9 cellular contexts compared by ENCODE assay signal in genomic region chr17:43694081-43694870, GRCh38. TPM values are rescaled to one million over a fixed set of nuclear protein-coding genes. Genes with fewer than 3 reads are reported as not detected.
DNase-seq lines count a peak whose midpoint lies in the region; ATAC-seq, FAIRE-seq and TF ChIP-seq lines count a peak whose summit lies in the region.
"Had no signal": no experiment of that assay in that cellular context is flagged by ENCODE, and none has a peak within 500 bp of the region (broad histone marks: within the 10 kb centered on the region; RNA-seq: fewer than 3 reads in every experiment).

No MANE protein-coding gene starts in this region.

- no peaks in the 10 kb centered on the region for H3K9me3 Mint-ChIP-seq in activated naive CD4-positive, alpha-beta T cell treated with anti-CD3 and anti-CD28 coated beads, Interleukin-2, amount 50 U/mL, for 72 hours

- no peaks in the 10 kb centered on the region for H3K36me3 Mint-ChIP-seq in activated naive CD4-positive, alpha-beta T cell treated with anti-CD3 and anti-CD28 coated beads, Interleukin-2, amount 50 U/mL, for 72 hours

- TF ChIP-seq CTCF in GM12875 (IDR thresholded peaks at IDR 0.05; ENCODE audit: borderline replicate concordance, insufficient read depth, low read depth, low read length), result peak; percentile 74

- intact Hi-C loops in Right ventricle myocardium superior (cut with DNase I), result loop anchor here (2.0 to 10.0 kb wide), 2 partner anchors 67 to 151 kb away; partner anchors contain the start of gene CD300LG

- no peak overlapping the region for H3K4me3 ChIP-seq in GM12875 (ENCODE audit: low read depth, low read length)
- H3K4me3 ChIP-seq: skin epidermis had no signal

- DNase-seq in NCI-H1105 (lab: John Stamatoyannopoulos, UW) (peak; percentile 62), SKM-1 (lab: John Stamatoyannopoulos, UW; ENCODE audit: unreplicated experiment) (peak; percentile 67), Right ventricle myocardium superior (peak; percentile 78), pons (ENCODE audit: low spot score) (peak; percentile 85), urothelium cell line (ENCODE audit: low spot score) (peak; percentile 83)
- DNase-seq in activated naive CD4-positive, alpha-beta T cell treated with anti-CD3 and anti-CD28 coated beads, Interleukin-2, amount 50 U/mL, for 72 hours (ENCODE audit: low spot score in 2 of 2), result peak; percentile 66 to 75

- H3K27ac Mint-ChIP-seq in activated naive CD4-positive, alpha-beta T cell treated with anti-CD3 and anti-CD28 coated beads, Interleukin-2, amount 50 U/mL, for 72 hours, result peak overlapping the region in 1 of 2 donors; percentile 1

- ATAC-seq in activated naive CD4-positive, alpha-beta T cell treated with anti-CD3 and anti-CD28 coated beads, Interleukin-2, amount 50 U/mL, for 72 hours, result peak; percentile 91 to 95
- ATAC-seq in Right ventricle myocardium superior (ENCODE audit: poor library complexity) (peak; percentile 79), GM18858 (IDR thresholded peaks at IDR 0.05; ENCODE audit: unreplicated experiment) (no peak)

- no peak for FAIRE-seq in urothelium cell line (lab: Jason Lieb, UNC)

RNA-seq across cellular contexts. Expression of gene MEOX1, which starts 32.6 kb away (rescaled TPM):
- total RNA-seq in activated naive CD4-positive, alpha-beta T cell treated with anti-CD3 and anti-CD28 coated beads, Interleukin-2, amount 50 U/mL, for 72 hours, result 1 to 10 TPM in 1 of 2 donors, under 1 TPM in 1; 0.11 to 1.2 TPM
- 8.5 TPM for total RNA-seq in Right ventricle myocardium superior
